In genomic region chr1:1273152-1273534, GRCh38 we compare ENCODE assay signal across 8 cellular contexts. TPM values are rescaled to one million over a fixed set of nuclear protein-coding genes. Genes with fewer than 3 reads are reported as not detected.
DNase-seq lines count a peak whose midpoint lies in the region; ATAC-seq and TF ChIP-seq lines count a peak whose summit lies in the region.

No MANE protein-coding gene starts in this region.

- H4K12ac ChIP-seq in trophoblast cell (ENCODE audit: low read depth, low read length), result peak overlapping the region; percentile 97

- H3K9ac ChIP-seq in PC-3 (ENCODE audit: low read length) (peak overlapping the region; percentile 98), trophoblast cell (ENCODE audit: low read length) (peak overlapping the region; percentile 95)

- no peaks in the 10 kb centered on the region for H3K9me2 ChIP-seq in PC-3 (replicated peaks; ENCODE audit: low read length)

- no CpG with 5 or more reads among the region's 39 CpGs for WGBS in trophoblast cell (ENCODE audit: extremely low coverage, insufficient coverage, insufficient read length)

- H2AK5ac ChIP-seq in trophoblast cell (ENCODE audit: low read length), result peak overlapping the region; percentile 84

- peak; percentile 24 for ATAC-seq in GM21528 (IDR thresholded peaks at IDR 0.05; ENCODE audit: low FRiP score, unreplicated experiment)
- ATAC-seq in PC-3, result no peak; the same call in 1 of the 2 replicates
- peak; percentile 0 for ATAC-seq in esophagus mucosa
- no peak for ATAC-seq in GM18868 (IDR thresholded peaks at IDR 0.05; ENCODE audit: unreplicated experiment)

- no peak overlapping the region for H3K23ac ChIP-seq in trophoblast cell (ENCODE audit: low read length)

- H3K4me2 ChIP-seq in PC-3 (ENCODE audit: low read length) (peak overlapping the region; percentile 100), trophoblast cell (ENCODE audit: low read length) (peak overlapping the region; percentile 66)

- POLR2A ChIA-PET in PC-3 (lab: Charles Lee; ENCODE audit: unreplicated experiment), result interaction anchor here (0.5 to 0.6 kb wide), 2 partner anchors 260 to 292 kb away, joined by 4 to 11 read pairs; partner anchors contain the start of gene ISG15

- DNase-seq in PC-3 (no peak), trophoblast cell (no peak), GM13976 (ENCODE audit: low spot score) (no peak)
- DNase-seq in activated CD4-positive, CD25-positive, alpha-beta regulatory T cell treated with anti-CD3 and anti-CD28 coated beads, Interleukin-2, amount 50 U/mL, for 72 hours, result no peak

- H3K36me3 ChIP-seq in ACC112 (ENCODE audit: insufficient read depth, low read length) (no peaks in the 10 kb centered on the region), PC-3 (ENCODE audit: low read depth, low read length) (peaks cover 18% of the 10 kb centered on the region; the same call in 1 of the 2 replicates), trophoblast cell (ENCODE audit: control insufficient read depth in 1 of 2, insufficient read depth in 2 of 2, low read length in 2 of 2) (peaks cover 10 to 18% of the 10 kb centered on the region in 2 experiments)

- H3K79me1 ChIP-seq in trophoblast cell (ENCODE audit: low read length), result peaks cover 9% of the 10 kb centered on the region

- H4K91ac ChIP-seq in trophoblast cell (ENCODE audit: low read depth, low read length), result peak overlapping the region; percentile 94

- peak overlapping the region; percentile 97 for H3K14ac ChIP-seq in trophoblast cell (ENCODE audit: low read length)

- BruUV-seq in PC-3 (replicated peaks; lab: Mats Ljungman, UMichigan), result no TSS peak

- in situ Hi-C loops in GM13976 (cut with MboI; ENCODE audit: low sequenced_read_pairs, unreplicated experiment), result loop anchor here (25.0 kb wide), 1 partner anchor 386 kb away; no protein-coding TSS in a partner anchor

- H3K27ac ChIP-seq in ACC112 (ENCODE audit: low read depth, low read length) (peak overlapping the region; percentile 72), PC-3 (ENCODE audit: low read length) (peak overlapping the region; percentile 90), trophoblast cell (ENCODE audit: low read depth, low read length) (peak overlapping the region; percentile 46)

- H3K27me3 ChIP-seq in ACC112 (ENCODE audit: insufficient read depth, low read length), result no peaks in the 10 kb centered on the region
- H3K27me3 ChIP-seq in PC-3 (ENCODE audit: low read length), result no peaks in the 10 kb centered on the region
- no peaks in the 10 kb centered on the region for H3K27me3 ChIP-seq in trophoblast cell (ENCODE audit: insufficient read depth, low read length)

- peak overlapping the region; percentile 83 for H3K4me3 ChIP-seq in ACC112 (ENCODE audit: low read depth, low read length)
- peak overlapping the region; percentile 96 for H3K4me3 ChIP-seq in PC-3 (ENCODE audit: low read length)
- peak overlapping the region; percentile 98 for H3K4me3 ChIP-seq in trophoblast cell (ENCODE audit: low read depth, low read length)

- peaks cover 3% of the 10 kb centered on the region for H3F3A ChIP-seq in PC-3 (ENCODE audit: low read length, unreplicated experiment)

- H4K8ac ChIP-seq in trophoblast cell (ENCODE audit: low read depth, low read length), result peak overlapping the region; percentile 97

- H2BK120ac ChIP-seq in trophoblast cell (ENCODE audit: insufficient read depth, low read length, poor library complexity), result peak overlapping the region; percentile 79

- peak overlapping the region; percentile 35 for H2BK12ac ChIP-seq in trophoblast cell (ENCODE audit: low read length)

- peak overlapping the region; percentile 56 for H2AFZ ChIP-seq in ACC112 (ENCODE audit: low read length, unreplicated experiment)
- H2AFZ ChIP-seq in PC-3 (ENCODE audit: low read length), result no peak overlapping the region
- peak overlapping the region; percentile 81 for H2AFZ ChIP-seq in trophoblast cell (ENCODE audit: insufficient read depth, low read length, poor library complexity)

- H3K79me2 ChIP-seq in ACC112 (ENCODE audit: control insufficient read depth, insufficient read depth, low read length, unreplicated experiment) (peaks cover 49% of the 10 kb centered on the region), PC-3 (ENCODE audit: low read length) (peaks cover 62% of the 10 kb centered on the region), trophoblast cell (ENCODE audit: control insufficient read depth, insufficient read depth, low read length, poor library complexity) (peaks cover 25% of the 10 kb centered on the region)

- peaks cover 28% of the 10 kb centered on the region for H3K4me1 ChIP-seq in ACC112 (ENCODE audit: control insufficient read depth, insufficient read depth, low read length, unreplicated experiment)
- peaks cover 29% of the 10 kb centered on the region for H3K4me1 ChIP-seq in PC-3 (ENCODE audit: insufficient read depth, low read length)
- H3K4me1 ChIP-seq in trophoblast cell (ENCODE audit: control insufficient read depth in 1 of 2, insufficient read depth in 2 of 2, low read length in 2 of 2), result peaks cover 13 to 20% of the 10 kb centered on the region in 2 experiments

- CTCF ChIA-PET in PC-3 (lab: Charles Lee), result interaction anchor here (0.5 to 0.6 kb wide), 3 partner anchors 157 to 194 kb away, joined by 3 to 11 read pairs (median 8); no protein-coding TSS in a partner anchor

- no peaks in the 10 kb centered on the region for H3K9me3 ChIP-seq in PC-3 (ENCODE audit: low read length)
- H3K9me3 ChIP-seq in trophoblast cell (ENCODE audit: insufficient read depth, low read depth, low read length), result peaks cover 4% of the 10 kb centered on the region

- peaks cover 12% of the 10 kb centered on the region for H4K20me1 ChIP-seq in PC-3 (ENCODE audit: low read length)

- no peak for TF ChIP-seq CTCF in PC-3 (conservative IDR thresholded peaks at IDR 0.05; ENCODE audit: low read depth, low read length)
- TF ChIP-seq CTCF in GM13976 (IDR thresholded peaks at IDR 0.05; ENCODE audit: borderline replicate concordance, control extremely low read depth, extremely low read depth, insufficient read depth, missing control alignments), result no peak

- peak overlapping the region; percentile 41 for H2BK5ac ChIP-seq in trophoblast cell (ENCODE audit: low read depth, low read length, poor library complexity)

- intact Hi-C loops in PC-3 (cut with micrococcal nuclease), result no loop called here

- peak overlapping the region; percentile 96 for H3K18ac ChIP-seq in trophoblast cell (ENCODE audit: low read length)

- H3K4ac ChIP-seq in trophoblast cell (ENCODE audit: low read depth, low read length), result peak overlapping the region; percentile 88

RNA-seq across cellular contexts. Expression of gene UBE2J2, which starts 0.5 kb away (rescaled TPM):
- 182 and 200 TPM in 2 replicates for total RNA-seq in PC-3 (2014; rRNA removed)
- total RNA-seq in esophagus mucosa, result 45.0 TPM
- 54.3 and 55.1 TPM in 2 replicates for polyA plus RNA-seq in trophoblast cell (2013)

RNA-seq across cellular contexts. Expression of gene SCNN1D, which starts 7.1 kb away (rescaled TPM):
- 4.2 and 5.3 TPM in 2 replicates for total RNA-seq in PC-3 (2014; rRNA removed)
- 2.8 TPM for total RNA-seq in esophagus mucosa
- 0.47 and 0.72 TPM in 2 replicates for polyA plus RNA-seq in trophoblast cell (2013)

RNA-seq across cellular contexts. Expression of gene C1QTNF12, which starts 26.6 kb away (rescaled TPM):
- total RNA-seq in PC-3 (2014; rRNA removed) (2.8 and 3.9 TPM in 2 replicates), esophagus mucosa (3.9 TPM)
- polyA plus RNA-seq in trophoblast cell (2013), result 2.4 and 3.2 TPM in 2 replicates

RNA-seq across cellular contexts. Expression of gene ACAP3, which starts 34.6 kb away (rescaled TPM):
- 116 and 178 TPM in 2 replicates for total RNA-seq in PC-3 (2014; rRNA removed)
- 35.3 TPM for total RNA-seq in esophagus mucosa
- polyA plus RNA-seq in trophoblast cell (2013), result 29.9 and 32.2 TPM in 2 replicates

RNA-seq across cellular contexts. Expression of gene PUSL1, which starts 35.3 kb away (rescaled TPM):
- total RNA-seq in PC-3 (2014; rRNA removed), result 132 and 142 TPM in 2 replicates
- 23.0 TPM for total RNA-seq in esophagus mucosa
- polyA plus RNA-seq in trophoblast cell (2013), result 29.8 and 34.5 TPM in 2 replicates

Comparison
In these comparisons a context has a peak if more than half of its experiments do, and no peak if none do; other contexts are left out.
1. ATAC-seq: peak in GM21528 (single experiment) and esophagus mucosa (single experiment); none in PC-3 (single experiment) and GM18868 (single experiment).
2. Peak in every context shown above with its lines, with median percentiles within 50 percentile points of each other: H3K27ac ChIP-seq and H3K4me3 ChIP-seq.